ENCODE assay signal across 23 cellular contexts in the genomic region with DNA sequence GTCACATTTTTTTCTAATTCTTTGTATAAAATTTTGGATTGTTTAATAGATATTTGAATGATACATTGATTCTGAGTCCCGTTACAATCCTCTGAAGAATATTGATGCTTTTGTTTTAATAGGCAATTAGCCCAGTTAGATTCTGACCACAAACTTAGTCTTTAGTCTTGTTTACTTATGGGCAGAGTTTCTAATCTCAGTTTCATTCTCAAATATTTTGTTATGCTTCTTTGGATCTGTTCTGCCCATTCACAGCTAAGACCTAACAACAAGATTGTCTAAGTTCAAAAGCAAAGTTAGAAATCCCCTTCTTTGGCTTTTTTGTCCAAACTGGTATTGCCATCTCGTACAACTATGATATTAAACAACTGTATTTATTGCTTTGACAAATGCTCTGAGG. TPM values are rescaled to one million over a fixed set of nuclear protein-coding genes. Genes with fewer than 3 reads are reported as not detected.
DNase-seq lines count a peak whose midpoint lies in the region; ATAC-seq and TF ChIP-seq lines count a peak whose summit lies in the region.
"Had no signal": no experiment of that assay in that cellular context is flagged by ENCODE, and none has a peak within 500 bp of the region (broad histone marks: within the 10 kb centered on the region; RNA-seq: fewer than 3 reads in every experiment).

No MANE protein-coding gene starts in this region.

- peaks cover 13 to 41% (median 33%) of the 10 kb centered on the region in 5 donors for H3K27me3 Mint-ChIP-seq in naive thymus-derived CD8-positive, alpha-beta T cell

- no peak for DNase-seq in Karpas-422
- no peak for DNase-seq in foreskin fibroblast
- DNase-seq in NCI-H1694 treated with DMSO at 0.1 percent for 48 hours (lab: John Stamatoyannopoulos, UW) = no peak
- DNase-seq in NCI-H128 (lab: John Stamatoyannopoulos, UW; ENCODE audit: unreplicated experiment) = no peak
- DNase-seq in naive thymus-derived CD8-positive, alpha-beta T cell = no peak
- DNase-seq: 8988T; CD8-positive, alpha-beta T cell; DMS79; H9; KBM-7; NCI-H1092; NCI-H187; NCI-H69; NK-92 treated with Interleukin-12 subunit alpha and Interleukin-12 subunit beta, amount 100 ng/mL, for 24 hours; SHP77; SK-N-SH; T-cell; T-helper 9 cell had no signal

- no peaks in the 10 kb centered on the region for H3K27me3 ChIP-seq in Karpas-422 (ENCODE audit: low read length)

- no peaks in the 10 kb centered on the region for H4K20me1 ChIP-seq in Karpas-422 (ENCODE audit: insufficient read depth, low read depth, low read length)

- POLR2A ChIA-PET in naive thymus-derived CD8-positive, alpha-beta T cell (lab: Charles Lee) = no interaction called here

- H3K79me2 ChIP-seq in Karpas-422 (ENCODE audit: low read length) = no peaks in the 10 kb centered on the region

- no peak overlapping the region for H3K4me3 ChIP-seq in Karpas-422 (ENCODE audit: low read length)
- H3K4me3 ChIP-seq in foreskin fibroblast (ENCODE audit: low read depth in 1 of 2, low read length in 2 of 2) = no peak overlapping the region

- peaks cover 0 to 5% (median 0%) of the 10 kb centered on the region in 9 donors for H3K9me3 Mint-ChIP-seq in naive thymus-derived CD8-positive, alpha-beta T cell
- H3K9me3 Mint-ChIP-seq: CD8-positive, alpha-beta T cell; T-cell had no signal

- no peak overlapping the region for H3K9ac ChIP-seq in Karpas-422 (ENCODE audit: low read length)
- H3K9ac ChIP-seq: SK-N-SH had no signal

- no peaks in the 10 kb centered on the region for H3K36me3 ChIP-seq in Karpas-422 (ENCODE audit: insufficient read depth, low read length)

- no peaks in the 10 kb centered on the region for H3K36me3 Mint-ChIP-seq in naive thymus-derived CD8-positive, alpha-beta T cell
- H3K36me3 Mint-ChIP-seq: CD8-positive, alpha-beta T cell; T-cell had no signal

- H3K4me2 ChIP-seq in Karpas-422 (ENCODE audit: low read depth, low read length, poor library complexity, severe bottlenecking) = no peak overlapping the region
- H3K4me2 ChIP-seq: SK-N-SH had no signal

- H3K9me2 ChIP-seq in Karpas-422 (replicated peaks; ENCODE audit: insufficient read depth, low read length) = no peaks in the 10 kb centered on the region
- H3K9me2 ChIP-seq: SK-N-SH had no signal

- H2AFZ ChIP-seq in Karpas-422 (ENCODE audit: low read length) = 0 out of 2 replicates have a peak overlapping the region, but pooled peaks have one; percentile 8

- no peak overlapping the region for H3K4me3 Mint-ChIP-seq in naive thymus-derived CD8-positive, alpha-beta T cell
- H3K4me3 Mint-ChIP-seq: CD8-positive, alpha-beta T cell; H9; T-cell had no signal

- no peak overlapping the region for H3K27ac ChIP-seq in Karpas-422 (ENCODE audit: low read length)

- no peak overlapping the region for H3K27ac Mint-ChIP-seq in naive thymus-derived CD8-positive, alpha-beta T cell
- H3K27ac Mint-ChIP-seq: CD8-positive, alpha-beta T cell; H9; T-cell had no signal

- TF ChIP-seq CTCF in foreskin fibroblast (IDR thresholded peaks at IDR 0.05; ENCODE audit: low read depth, low read length) = no peak

- peak; percentile 69 for ATAC-seq in GM18498 (IDR thresholded peaks at IDR 0.05; ENCODE audit: unreplicated experiment)
- peak; percentile 61 for ATAC-seq in GM18870 (IDR thresholded peaks at IDR 0.05; ENCODE audit: unreplicated experiment)
- ATAC-seq in HG02571 (IDR thresholded peaks at IDR 0.05; ENCODE audit: unreplicated experiment) = peak; percentile 61
- no peak for ATAC-seq in naive thymus-derived CD8-positive, alpha-beta T cell
- ATAC-seq: CD8-positive, alpha-beta T cell; T-cell had no signal

- peaks cover 0 to 6% (median 4%) of the 10 kb centered on the region in 4 donors for H3K4me1 Mint-ChIP-seq in naive thymus-derived CD8-positive, alpha-beta T cell
- H3K4me1 Mint-ChIP-seq: H9 had no signal

- H3K9me3 ChIP-seq in Karpas-422 (ENCODE audit: low read length) = no peaks in the 10 kb centered on the region

- peaks cover 7% of the 10 kb centered on the region for H3K4me1 ChIP-seq in Karpas-422 (ENCODE audit: low read length)

RNA-seq across cellular contexts. Expression of gene TBXT, which starts 58.0 kb away (rescaled TPM):
- 11.3 and 12.2 TPM in 2 replicates for total RNA-seq in Karpas-422 (2014; rRNA removed; shearing (Covaris generic); ENCODE audit: low replicate concordance)
- total RNA-seq in naive thymus-derived CD8-positive, alpha-beta T cell = not detected
- not detected for polyA plus RNA-seq in naive thymus-derived CD8-positive, alpha-beta T cell
- total RNA-seq: CD8-positive, alpha-beta T cell; M059J; T-cell had no signal
- polyA plus RNA-seq: BJ, SK-N-SH had no signal

Comparison
In these comparisons a context has a peak if more than half of its experiments do, and no peak if none do; other contexts are left out.
1. ATAC-seq: peak in GM18498 (single experiment), GM18870 (single experiment) and HG02571 (single experiment); none in naive thymus-derived CD8-positive, alpha-beta T cell (0 of 2).
2. RNA of gene TBXT, which starts 58.0 kb away (total RNA-seq): 11.3 to 12.2 TPM in Karpas-422; not detected in naive thymus-derived CD8-positive, alpha-beta T cell; every median in the first group is over 10 times any median in the second.